ENCODE assay signal across 23 cellular contexts in the genomic region with DNA sequence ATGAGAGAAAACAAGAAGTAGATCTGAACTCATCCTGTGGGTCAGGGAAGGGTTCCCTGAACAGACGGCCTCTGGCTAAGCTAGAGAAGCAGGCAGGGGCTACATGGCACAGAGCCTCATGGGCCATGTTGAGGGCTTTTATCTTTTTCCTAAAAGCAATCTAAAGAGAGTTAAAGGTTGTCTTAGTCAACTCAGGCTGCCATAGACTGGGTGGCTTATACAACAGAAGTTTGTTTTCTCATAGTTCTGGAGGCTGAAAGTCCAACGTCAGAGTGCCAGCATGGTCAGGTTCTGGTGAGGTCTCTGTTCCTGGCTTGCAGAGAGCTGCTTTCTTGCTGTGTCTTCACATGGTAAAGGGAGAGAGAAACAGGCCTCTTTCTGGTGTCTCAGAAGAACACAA.
"Had no signal": no experiment of that assay in that cellular context is flagged by ENCODE, and none has a peak within 500 bp of the region (broad histone marks: within the 10 kb centered on the region; RNA-seq: fewer than 3 reads in every experiment).

No MANE protein-coding gene starts in this region.

- H3K4me1 ChIP-seq: prostate gland had no signal

- H3K4me3 ChIP-seq: body of pancreas, coronary artery, gastroesophageal sphincter, hepatocyte, left lung, lung, ovary, prostate gland, tibial artery had no signal

- ATAC-seq: activated CD4-positive, alpha-beta T cell treated with anti-CD3 and anti-CD28 coated beads for 36 hours; activated CD8-positive, alpha-beta memory T cell treated with anti-CD3 and anti-CD28 coated beads, Interleukin-2, amount 10 ng/mL, durations not matched to agents 7 days and 5 days; activated CD8-positive, alpha-beta T cell treated with anti-CD3 and anti-CD28 coated beads, Interleukin-2, amount 10 ng/mL, durations not matched to agents 7 days and 5 days; body of pancreas; effector memory CD8-positive, alpha-beta T cell; gastroesophageal sphincter; left lung; stimulated activated naive CD8-positive, alpha-beta T cell treated with anti-CD3 and anti-CD28 coated beads, Interleukin-15, Interleukin-2, amounts not matched to agents 100 U/mL and 50 U/mL, for 24 hours had no signal

- H3K36me3 Mint-ChIP-seq: activated CD8-positive, alpha-beta memory T cell treated with anti-CD3 and anti-CD28 coated beads, Interleukin-2, amount 10 ng/mL, durations not matched to agents 7 days and 5 days; activated naive CD4-positive, alpha-beta T cell treated with anti-CD3 and anti-CD28 coated beads, Interleukin-2, amount 50 U/mL, for 24 hours had no signal

- H3K27me3 ChIP-seq: body of pancreas, gastroesophageal sphincter, hepatocyte, left lung, ovary, tibial artery had no signal

- H3K36me3 ChIP-seq: gastroesophageal sphincter, left lung, neutrophil, ovary, prostate gland, tibial artery had no signal

- H3K4me3 Mint-ChIP-seq: activated CD4-positive, alpha-beta T cell treated with anti-CD3 and anti-CD28 coated beads for 36 hours; activated CD8-positive, alpha-beta memory T cell treated with anti-CD3 and anti-CD28 coated beads, Interleukin-2, amount 10 ng/mL, durations not matched to agents 7 days and 5 days; activated CD8-positive, alpha-beta T cell treated with anti-CD3 and anti-CD28 coated beads, Interleukin-2, amount 10 ng/mL, durations not matched to agents 7 days and 5 days; activated naive CD4-positive, alpha-beta T cell treated with anti-CD3 and anti-CD28 coated beads, Interleukin-2, amount 50 U/mL, for 24 hours; effector memory CD8-positive, alpha-beta T cell; nephron had no signal

- H3K27ac Mint-ChIP-seq: activated CD8-positive, alpha-beta memory T cell treated with anti-CD3 and anti-CD28 coated beads, Interleukin-2, amount 10 ng/mL, durations not matched to agents 7 days and 5 days; activated CD8-positive, alpha-beta T cell treated with anti-CD3 and anti-CD28 coated beads, Interleukin-2, amount 10 ng/mL, durations not matched to agents 7 days and 5 days; activated naive CD4-positive, alpha-beta T cell treated with anti-CD3 and anti-CD28 coated beads, Interleukin-2, amount 50 U/mL, for 24 hours; activated T-helper 2 cell treated with anti-CD3 and anti-CD28 coated beads, Interferon-gamma antibody, Interleukin-2, Interleukin-4, amounts not matched to agents 10 μg/mL and 5 μg/mL and 100 μg/mL, durations not matched to agents 14 hours and 24 hours and 36 hours had no signal

- H3K9me3 Mint-ChIP-seq: activated naive CD4-positive, alpha-beta T cell treated with anti-CD3 and anti-CD28 coated beads, Interleukin-2, amount 50 U/mL, for 24 hours; activated T-helper 2 cell treated with anti-CD3 and anti-CD28 coated beads, Interferon-gamma antibody, Interleukin-2, Interleukin-4, amounts not matched to agents 10 μg/mL and 5 μg/mL and 100 μg/mL, durations not matched to agents 14 hours and 24 hours and 36 hours; effector memory CD8-positive, alpha-beta T cell; nephron had no signal

- H3K27me3 Mint-ChIP-seq: activated CD4-positive, alpha-beta T cell treated with anti-CD3 and anti-CD28 coated beads for 36 hours; activated CD8-positive, alpha-beta memory T cell treated with anti-CD3 and anti-CD28 coated beads, Interleukin-2, amount 10 ng/mL, durations not matched to agents 7 days and 5 days; activated naive CD4-positive, alpha-beta T cell treated with anti-CD3 and anti-CD28 coated beads, Interleukin-2, amount 50 U/mL, for 24 hours; effector memory CD8-positive, alpha-beta T cell had no signal

- H3K27ac ChIP-seq: body of pancreas, coronary artery, gastroesophageal sphincter, left lung, neutrophil, ovary, prostate gland, tibial artery had no signal

- H3K9me3 ChIP-seq: body of pancreas, gastroesophageal sphincter, left lung, neutrophil, ovary, prostate gland, tibial artery had no signal

- DNase-seq: activated CD4-positive, alpha-beta T cell treated with anti-CD3 and anti-CD28 coated beads for 36 hours; activated CD4-positive, CD25-positive, alpha-beta regulatory T cell; activated CD8-positive, alpha-beta memory T cell treated with anti-CD3 and anti-CD28 coated beads, Interleukin-2, amount 10 ng/mL, durations not matched to agents 7 days and 5 days; activated CD8-positive, alpha-beta T cell treated with anti-CD3 and anti-CD28 coated beads, Interleukin-2, amount 10 ng/mL, durations not matched to agents 7 days and 5 days; activated T-cell treated with anti-CD3 and anti-CD28 coated beads, Interleukin-2, amount 50 U/mL, for 48 hours; aorta; body of pancreas; cerebellar nuclear complex; effector memory CD8-positive, alpha-beta T cell; left lung; ovary; stimulated activated naive CD8-positive, alpha-beta T cell treated with anti-CD3 and anti-CD28 coated beads, Interleukin-15, Interleukin-2, amounts not matched to agents 100 U/mL and 50 U/mL, for 24 hours; T-helper 1 cell; tibial artery had no signal
